In genomic region chr3:49006591-49007067, GRCh38 we compare ENCODE assay signal across 8 cellular contexts. TPM values are rescaled to one million over a fixed set of nuclear protein-coding genes. Genes with fewer than 3 reads are reported as not detected.
A peak's percentile ranks its signal among the peaks of the same experiment; 100 is the strongest.
DNase-seq lines count a peak whose midpoint lies in the region; ATAC-seq and TF ChIP-seq lines count a peak whose summit lies in the region.

No MANE protein-coding gene starts in this region.

- H3K36me3 ChIP-seq in Loucy (ENCODE audit: insufficient read depth, low read length) (peaks cover 3% of the 10 kb centered on the region; the same call in 1 of the 2 replicates), lower lobe of right lung (peaks cover 7% of the 10 kb centered on the region), thyroid gland (no peaks in the 10 kb centered on the region)

- H4K20me1 ChIP-seq in Loucy (ENCODE audit: insufficient read depth, low read length, poor library complexity, severe bottlenecking), result peaks cover 27% of the 10 kb centered on the region

- H2AFZ ChIP-seq in Loucy (ENCODE audit: low read length), result peak overlapping the region; percentile 51; the same call in 1 of the 2 replicates

- peak overlapping the region; percentile 82 for H3K4me2 ChIP-seq in Loucy (ENCODE audit: low read depth, low read length, poor library complexity, severe bottlenecking)

- H3K4me3 ChIP-seq in Loucy (ENCODE audit: low read length, poor library complexity, severe bottlenecking) (peak overlapping the region; percentile 86), choroid plexus epithelial cell (ENCODE audit: low read depth, low read length) (peak overlapping the region; percentile 90), lower lobe of right lung (peak overlapping the region; percentile 96), thyroid gland (replicated peaks in 1 of 3) (peak overlapping the region; percentile 36 to 86 (median 72))

- peak in 1 of 2 donors; percentile 14 for TF ChIP-seq POLR2A in thyroid gland (IDR thresholded peaks at IDR 0.05)

- H3K9me2 ChIP-seq in Loucy (replicated peaks; ENCODE audit: low read depth, low read length), result no peaks in the 10 kb centered on the region

- no peak for TF ChIP-seq CTCF in Loucy (conservative IDR thresholded peaks at IDR 0.05; ENCODE audit: low read length)
- no peak for TF ChIP-seq CTCF in choroid plexus epithelial cell (conservative IDR thresholded peaks at IDR 0.05; ENCODE audit: low read depth, low read length)
- no peak for TF ChIP-seq CTCF in lower lobe of right lung (IDR thresholded peaks at IDR 0.05)
- TF ChIP-seq CTCF in thyroid gland (IDR thresholded peaks at IDR 0.05), result no peak

- no peaks in the 10 kb centered on the region for H3F3A ChIP-seq in Loucy (ENCODE audit: low read depth)

- peak; percentile 8 to 24 for ATAC-seq in lower lobe of right lung
- ATAC-seq in GM18861 (IDR thresholded peaks at IDR 0.05; ENCODE audit: unreplicated experiment), result no peak

- H3K27me3 ChIP-seq in Loucy (ENCODE audit: insufficient read depth, low read length, poor library complexity, severe bottlenecking) (no peaks in the 10 kb centered on the region), lower lobe of right lung (ENCODE audit: low read depth) (no peaks in the 10 kb centered on the region), thyroid gland (no peaks in the 10 kb centered on the region)

- H3K9ac ChIP-seq in Loucy (ENCODE audit: low read depth, low read length, poor library complexity, severe bottlenecking), result peak overlapping the region; percentile 100

- DNase-seq in DMS 273 (lab: John Stamatoyannopoulos, UW; ENCODE audit: unreplicated experiment) (peak; percentile 48), DMS 273 treated with DMSO at 0.1 percent for 48 hours (lab: John Stamatoyannopoulos, UW) (no peak), choroid plexus epithelial cell (ENCODE audit: low read depth) (peak; percentile 74), lower lobe of right lung (no peak), thyroid gland (peak; percentile 50 to 57), activated gamma-delta T cell treated with Interleukin-2 at 50 U/mL for 16 hours (no peak)

- intact Hi-C loops in lower lobe of right lung (cut with DNase I) (no loop called here), thyroid gland (cut with DNase I) (no loop called here)

- H3K27ac ChIP-seq in lower lobe of right lung, result peak overlapping the region; percentile 94
- peak overlapping the region; percentile 96 to 98 (median 96) for H3K27ac ChIP-seq in thyroid gland

- H3K9me3 ChIP-seq in Loucy (ENCODE audit: insufficient read depth, low read depth, low read length), result no peaks in the 10 kb centered on the region
- no peaks in the 10 kb centered on the region for H3K9me3 ChIP-seq in lower lobe of right lung
- no peaks in the 10 kb centered on the region for H3K9me3 ChIP-seq in thyroid gland

- H3K4me1 ChIP-seq in Loucy (ENCODE audit: insufficient read depth, low read length, poor library complexity, severe bottlenecking) (peaks cover 14% of the 10 kb centered on the region), lower lobe of right lung (peaks cover 19% of the 10 kb centered on the region), thyroid gland (peaks cover 18 to 25% of the 10 kb centered on the region in 2 donors)

- 0 to 1% methylated on average over 2 to 27 of the region's 32 CpGs for WGBS in thyroid gland, 2 donors

- H3K79me2 ChIP-seq in Loucy (ENCODE audit: insufficient read depth, low read length), result peaks cover 51% of the 10 kb centered on the region

RNA-seq across cellular contexts. Expression of gene WDR6, which starts 0.6 kb away (rescaled TPM):
- total RNA-seq in lower lobe of right lung (157 TPM), thyroid gland (100 to 1,000 TPM; 125 to 169 (median 149) TPM)

RNA-seq across cellular contexts. Expression of gene DALRD3, which starts 11.8 kb away (rescaled TPM):
- total RNA-seq in lower lobe of right lung (28.1 TPM), thyroid gland (10 to 100 TPM; 43.1 to 91.4 (median 60.0) TPM)

RNA-seq across cellular contexts. Expression of gene NDUFAF3, which starts 15.3 kb away (rescaled TPM):
- 85.6 TPM for total RNA-seq in lower lobe of right lung
- total RNA-seq in thyroid gland, result 100 to 1,000 TPM; 120 to 305 (median 146) TPM

RNA-seq across cellular contexts. Expression of gene P4HTM, which starts 16.6 kb away (rescaled TPM):
- total RNA-seq in lower lobe of right lung (44.0 TPM), thyroid gland (100 to 1,000 TPM in 1 of 4 donors, 10 to 100 TPM in 3; 73.5 to 117 (median 95.0) TPM)

RNA-seq across cellular contexts. Expression of gene IMPDH2, which starts 22.6 kb away (rescaled TPM):
- 112 TPM for total RNA-seq in lower lobe of right lung
- total RNA-seq in thyroid gland, result 100 to 1,000 TPM in 3 of 4 donors, 10 to 100 TPM in 1; 92.9 to 159 (median 109) TPM

Comparison
In these comparisons a context has a peak if more than half of its experiments do, and no peak if none do; other contexts are left out.
1. DNase-seq: peak in DMS 273 (single experiment), choroid plexus epithelial cell (single experiment) and thyroid gland (2 of 2); none in DMS 273 treated with DMSO at 0.1 percent for 48 hours (single experiment), lower lobe of right lung (single experiment) and activated gamma-delta T cell treated with Interleukin-2 at 50 U/mL for 16 hours (single experiment).
2. Peak in every context shown above with its lines, with median percentiles within 50 percentile points of each other: H3K4me3 ChIP-seq.